In the genomic region with DNA sequence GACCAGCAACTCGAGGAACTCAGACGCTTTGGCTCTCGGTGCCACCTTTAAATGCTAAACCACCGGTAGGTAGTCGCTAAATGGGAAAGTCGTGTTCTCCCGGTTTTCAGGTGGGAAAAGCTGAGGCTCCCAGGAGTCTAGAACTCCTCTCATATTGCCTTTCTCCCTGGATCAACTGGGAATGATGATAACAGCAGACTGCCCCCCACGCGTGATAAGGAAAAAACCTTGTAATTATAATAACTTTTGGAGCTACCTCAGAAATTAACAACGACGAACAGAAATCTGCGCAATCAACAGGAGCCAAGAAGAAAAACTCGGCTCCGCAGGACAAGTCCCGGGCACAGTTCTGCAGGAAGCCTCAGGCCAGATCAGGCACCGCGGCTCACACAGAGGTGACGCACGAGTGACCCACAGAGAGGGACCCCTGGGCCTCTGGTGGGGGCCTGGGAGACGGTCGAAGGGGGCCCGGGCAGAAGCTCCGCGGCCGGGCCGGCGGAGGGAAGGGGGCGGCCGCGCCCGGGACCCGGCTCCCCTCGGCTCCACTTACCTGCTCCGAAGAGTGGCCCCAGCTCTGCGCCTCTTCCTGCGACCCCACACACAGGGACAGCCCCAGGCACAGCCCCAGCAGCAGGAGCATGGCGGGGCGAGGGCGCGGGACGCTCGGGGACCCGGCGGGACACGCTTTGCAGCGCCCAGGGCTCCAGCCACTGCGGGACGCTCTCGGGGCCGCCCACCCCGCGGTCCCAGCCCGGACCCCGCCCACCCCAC, we compare ENCODE assay signal across 8 cellular contexts. TPM values are rescaled to one million over a fixed set of nuclear protein-coding genes. Genes with fewer than 3 reads are reported as not detected.
A peak's percentile ranks its signal among the peaks of the same experiment; 100 is the strongest.
DNase-seq lines count a peak whose midpoint lies in the region; TF ChIP-seq lines count a peak whose summit lies in the region.

TSS of gene ITIH5 (minus strand) at position 714 of the 771 bp plus-strand sequence. CDS start at position 640, 74 bp downstream.

- peak within 1 kb of the TSS; percentile 41 to 74 (median 61) for H3K4me3 ChIP-seq in dorsolateral prefrontal cortex
- H3K4me3 ChIP-seq in tibial nerve: peak within 1 kb of the TSS; percentile 46 to 87 (median 61)

- H3K36me3 ChIP-seq in tibial nerve: no peaks in the 10 kb centered on the region

- H3K4me1 Mint-ChIP-seq in T-helper 2 cell treated with Interferon-gamma antibody and Interleukin-4, amounts not matched to agents 5 μg/mL and 100 μg/mL, for 36 hours (ENCODE audit: low read depth): peaks cover 2% of the 10 kb centered on the region

- TF ChIP-seq CTCF in dorsolateral prefrontal cortex (IDR thresholded peaks at IDR 0.05 in 54 of 56, conservative IDR thresholded peaks at IDR 0.05 in 2 of 56; ENCODE audit: low read depth in 1 of 56, partially characterized antibody in 56 of 56): no peak
- TF ChIP-seq CTCF in tibial nerve (IDR thresholded peaks at IDR 0.05): no peak
- TF ChIP-seq CTCF in RWPE1 (conservative IDR thresholded peaks at IDR 0.05; ENCODE audit: low read depth): no peak

- TF ChIP-seq EP300 in tibial nerve (IDR thresholded peaks at IDR 0.05): no peak

- H3K27me3 ChIP-seq in dorsolateral prefrontal cortex: peaks cover 0 to 60% (median 46%) of the 10 kb centered on the region in 45 donors
- H3K27me3 ChIP-seq in tibial nerve: peaks cover 0 to 14% of the 10 kb centered on the region in 2 donors

- WGBS in tibial nerve, 2 donors: 0 to 1% methylated on average over 20 to 33 of the region's 54 CpGs

- no peaks in the 10 kb centered on the region for H3K36me3 Mint-ChIP-seq in T-helper 2 cell treated with Interferon-gamma antibody and Interleukin-4, amounts not matched to agents 5 μg/mL and 100 μg/mL, for 36 hours (ENCODE audit: low read depth)

- no peak for TF ChIP-seq POLR2A in tibial nerve (IDR thresholded peaks at IDR 0.05)

- intact Hi-C loops in dorsolateral prefrontal cortex (cut with DNase I): no loop called here

- H3K27ac Mint-ChIP-seq in T-helper 2 cell treated with Interferon-gamma antibody and Interleukin-4, amounts not matched to agents 5 μg/mL and 100 μg/mL, for 36 hours: no peak within 1 kb of the TSS

- H3K4me1 ChIP-seq in tibial nerve: peaks cover 0 to 53% (median 3%) of the 10 kb centered on the region in 4 donors

- POLR2A ChIA-PET in RWPE1 (lab: Yijun Ruan, JAX; ENCODE audit: low non-redundant PET): no interaction called here

- peaks cover 62% of the 10 kb centered on the region for H3K27me3 Mint-ChIP-seq in T-helper 2 cell treated with Interferon-gamma antibody and Interleukin-4, amounts not matched to agents 5 μg/mL and 100 μg/mL, for 36 hours (ENCODE audit: low read depth)

- H3K4me3 Mint-ChIP-seq in T-helper 2 cell treated with Interferon-gamma antibody and Interleukin-4, amounts not matched to agents 5 μg/mL and 100 μg/mL, for 36 hours: peak within 1 kb of the TSS; percentile 61

- H3K27ac ChIP-seq in dorsolateral prefrontal cortex (peak within 1 kb of the TSS in 16 of 59 donors; percentile 2 to 67 (median 42)), tibial nerve (peak within 1 kb of the TSS in 3 of 4 donors; percentile 32 to 85 (median 57)), RWPE1 (no peak within 1 kb of the TSS)

- no peak for DNase-seq in T-helper 2 cell treated with Interferon-gamma antibody and Interleukin-4, amounts not matched to agents 5 μg/mL and 100 μg/mL, for 36 hours (ENCODE audit: low spot score)
- no peak for DNase-seq in T-helper 2 cell
- DNase-seq in dorsolateral prefrontal cortex: no peak
- no peak for DNase-seq in mesenteric fat pad (ENCODE audit: low spot score)
- no peak for DNase-seq in tibial nerve (ENCODE audit: low spot score in 2 of 2)
- no peak for DNase-seq in RWPE1 (ENCODE audit: low spot score)
- DNase-seq in central memory CD4-positive, alpha-beta T cell: no peak
- no peak for DNase-seq in amygdala (lab: John Stamatoyannopoulos, UW)

- H3K9me3 ChIP-seq in tibial nerve: no peaks in the 10 kb centered on the region

- no peaks in the 10 kb centered on the region for H3K9me3 Mint-ChIP-seq in T-helper 2 cell treated with Interferon-gamma antibody and Interleukin-4, amounts not matched to agents 5 μg/mL and 100 μg/mL, for 36 hours

- CTCF ChIA-PET in RWPE1 (lab: Yijun Ruan, JAX): no interaction called here

RNA-seq across cellular contexts. Expression of gene ITIH5, which starts in this region (rescaled TPM):
- total RNA-seq in dorsolateral prefrontal cortex (10 to 100 TPM in 105 of 120 experiments, 1 to 10 TPM in 15; 5.2 to 51.2 (median 16.2) TPM), mesenteric fat pad (439 TPM), tibial nerve (10 to 100 TPM; 20.7 to 86.4 (median 26.9) TPM)
